In genomic region chr6:9121551-9121950, GRCh38 we compare ENCODE assay signal across 18 cellular contexts.
"Had no signal": no experiment of that assay in that cellular context is flagged by ENCODE, and none has a peak within 500 bp of the region (broad histone marks: within the 10 kb centered on the region; RNA-seq: fewer than 3 reads in every experiment).

No MANE protein-coding gene starts in this region.

- H3K27ac ChIP-seq: ascending aorta, colonic mucosa, prostate gland, right lobe of liver, tibial nerve had no signal

- H3K4me1 ChIP-seq: ascending aorta, colonic mucosa, prostate gland, right lobe of liver, tibial nerve had no signal

- H3K4me3 ChIP-seq: ascending aorta, colonic mucosa, mucosa of descending colon, prostate gland, right lobe of liver, tibial nerve had no signal

- H3K36me3 ChIP-seq: ascending aorta, colonic mucosa, prostate gland, right lobe of liver, tibial nerve had no signal

- DNase-seq: activated CD4-positive, alpha-beta T cell treated with anti-CD3 and anti-CD28 coated beads for 48 hours; activated CD8-positive, alpha-beta memory T cell treated with anti-CD3 and anti-CD28 coated beads, Interleukin-2, amount 50 U/mL, for 48 hours; activated CD8-positive, alpha-beta T cell treated with anti-CD3 and anti-CD28 coated beads, Interleukin-2, amount 10 ng/mL, durations not matched to agents 7 days and 5 days; caudate nucleus; colonic mucosa; effector CD8-positive, alpha-beta T cell; foreskin melanocyte; head of caudate nucleus; mucosa of descending colon; natural killer cell; occipital lobe; right lobe of liver; T-helper 1 cell had no signal

- ATAC-seq: activated CD8-positive, alpha-beta T cell treated with anti-CD3 and anti-CD28 coated beads, Interleukin-2, amount 10 ng/mL, durations not matched to agents 7 days and 5 days; mucosa of descending colon; natural killer cell; right lobe of liver; stimulated activated memory B cell treated with anti-CD40 and anti-IgM and Interleukin-4, amounts not matched to agents 10 μg/mL and 1 μg/mL and 100 μg/mL, for 72 hours; WTC11 had no signal

- H3K9me3 ChIP-seq: ascending aorta, colonic mucosa, mucosa of descending colon, prostate gland, right lobe of liver, tibial nerve had no signal

- H3K27me3 ChIP-seq: ascending aorta, colonic mucosa, right lobe of liver, tibial nerve had no signal
